ENCODE assay signal across 1 cellular context in the genomic region with DNA sequence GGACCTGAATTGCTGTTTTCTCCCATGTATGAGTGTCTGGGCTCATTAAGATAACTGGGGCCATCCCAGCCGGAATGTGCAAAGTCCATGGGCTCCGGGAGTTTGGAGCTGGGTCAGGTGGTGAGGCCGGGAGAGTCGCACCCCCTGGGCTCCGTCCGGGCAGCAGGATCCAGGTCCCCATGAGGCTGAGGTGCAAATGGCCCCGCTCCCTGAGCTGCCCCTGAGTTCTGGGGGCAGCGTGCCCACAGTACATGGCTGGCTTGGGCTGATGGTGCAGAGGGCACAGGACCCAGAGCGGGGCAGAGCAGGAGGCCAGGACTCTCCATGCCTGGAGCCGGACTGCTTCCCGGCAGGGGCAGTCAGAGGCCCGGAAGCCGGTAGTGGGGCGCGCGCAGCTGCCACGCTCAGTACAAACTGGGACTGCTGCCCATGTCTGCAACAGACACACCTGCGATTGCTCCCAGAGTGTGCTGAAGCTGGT.
TF ChIP-seq lines count a peak whose summit lies in the region.

No MANE protein-coding gene starts in this region.

TF ChIP-seq in GM23338, 12 proteins besides CTCF, POLR2A, EP300 and RAD21:
- TF ChIP-seq, protein P1, sequence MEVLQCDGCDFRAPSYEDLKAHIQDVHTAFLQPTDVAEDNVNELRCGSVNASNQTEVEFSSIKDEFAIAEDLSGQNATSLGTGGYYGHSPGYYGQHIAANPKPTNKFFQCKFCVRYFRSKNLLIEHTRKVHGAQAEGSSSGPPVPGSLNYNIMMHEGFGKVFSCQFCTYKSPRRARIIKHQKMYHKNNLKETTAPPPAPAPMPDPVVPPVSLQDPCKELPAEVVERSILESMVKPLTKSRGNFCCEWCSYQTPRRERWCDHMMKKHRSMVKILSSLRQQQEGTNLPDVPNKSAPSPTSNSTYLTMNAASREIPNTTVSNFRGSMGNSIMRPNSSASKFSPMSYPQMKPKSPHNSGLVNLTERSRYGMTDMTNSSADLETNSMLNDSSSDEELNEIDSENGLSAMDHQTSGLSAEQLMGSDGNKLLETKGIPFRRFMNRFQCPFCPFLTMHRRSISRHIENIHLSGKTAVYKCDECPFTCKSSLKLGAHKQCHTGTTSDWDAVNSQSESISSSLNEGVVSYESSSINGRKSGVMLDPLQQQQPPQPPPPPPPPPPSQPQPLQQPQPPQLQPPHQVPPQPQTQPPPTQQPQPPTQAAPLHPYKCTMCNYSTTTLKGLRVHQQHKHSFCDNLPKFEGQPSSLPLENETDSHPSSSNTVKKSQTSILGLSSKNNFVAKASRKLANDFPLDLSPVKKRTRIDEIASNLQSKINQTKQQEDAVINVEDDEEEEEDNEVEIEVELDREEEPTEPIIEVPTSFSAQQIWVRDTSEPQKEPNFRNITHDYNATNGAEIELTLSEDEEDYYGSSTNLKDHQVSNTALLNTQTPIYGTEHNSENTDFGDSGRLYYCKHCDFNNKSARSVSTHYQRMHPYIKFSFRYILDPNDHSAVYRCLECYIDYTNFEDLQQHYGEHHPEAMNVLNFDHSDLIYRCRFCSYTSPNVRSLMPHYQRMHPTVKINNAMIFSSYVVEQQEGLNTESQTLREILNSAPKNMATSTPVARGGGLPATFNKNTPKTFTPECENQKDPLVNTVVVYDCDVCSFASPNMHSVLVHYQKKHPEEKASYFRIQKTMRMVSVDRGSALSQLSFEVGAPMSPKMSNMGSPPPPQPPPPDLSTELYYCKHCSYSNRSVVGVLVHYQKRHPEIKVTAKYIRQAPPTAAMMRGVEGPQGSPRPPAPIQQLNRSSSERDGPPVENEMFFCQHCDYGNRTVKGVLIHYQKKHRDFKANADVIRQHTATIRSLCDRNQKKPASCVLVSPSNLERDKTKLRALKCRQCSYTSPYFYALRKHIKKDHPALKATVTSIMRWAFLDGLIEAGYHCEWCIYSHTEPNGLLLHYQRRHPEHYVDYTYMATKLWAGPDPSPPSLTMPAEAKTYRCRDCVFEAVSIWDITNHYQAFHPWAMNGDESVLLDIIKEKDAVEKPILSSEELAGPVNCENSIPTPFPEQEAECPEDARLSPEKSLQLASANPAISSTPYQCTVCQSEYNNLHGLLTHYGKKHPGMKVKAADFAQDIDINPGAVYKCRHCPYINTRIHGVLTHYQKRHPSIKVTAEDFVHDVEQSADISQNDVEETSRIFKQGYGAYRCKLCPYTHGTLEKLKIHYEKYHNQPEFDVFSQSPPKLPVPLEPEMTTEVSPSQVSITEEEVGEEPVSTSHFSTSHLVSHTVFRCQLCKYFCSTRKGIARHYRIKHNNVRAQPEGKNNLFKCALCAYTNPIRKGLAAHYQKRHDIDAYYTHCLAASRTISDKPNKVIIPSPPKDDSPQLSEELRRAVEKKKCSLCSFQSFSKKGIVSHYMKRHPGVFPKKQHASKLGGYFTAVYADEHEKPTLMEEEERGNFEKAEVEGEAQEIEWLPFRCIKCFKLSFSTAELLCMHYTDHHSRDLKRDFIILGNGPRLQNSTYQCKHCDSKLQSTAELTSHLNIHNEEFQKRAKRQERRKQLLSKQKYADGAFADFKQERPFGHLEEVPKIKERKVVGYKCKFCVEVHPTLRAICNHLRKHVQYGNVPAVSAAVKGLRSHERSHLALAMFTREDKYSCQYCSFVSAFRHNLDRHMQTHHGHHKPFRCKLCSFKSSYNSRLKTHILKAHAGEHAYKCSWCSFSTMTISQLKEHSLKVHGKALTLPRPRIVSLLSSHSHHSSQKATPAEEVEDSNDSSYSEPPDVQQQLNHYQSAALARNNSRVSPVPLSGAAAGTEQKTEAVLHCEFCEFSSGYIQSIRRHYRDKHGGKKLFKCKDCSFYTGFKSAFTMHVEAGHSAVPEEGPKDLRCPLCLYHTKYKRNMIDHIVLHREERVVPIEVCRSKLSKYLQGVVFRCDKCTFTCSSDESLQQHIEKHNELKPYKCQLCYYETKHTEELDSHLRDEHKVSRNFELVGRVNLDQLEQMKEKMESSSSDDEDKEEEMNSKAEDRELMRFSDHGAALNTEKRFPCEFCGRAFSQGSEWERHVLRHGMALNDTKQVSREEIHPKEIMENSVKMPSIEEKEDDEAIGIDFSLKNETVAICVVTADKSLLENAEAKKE (CRISPR knock-in tag; IDR thresholded peaks at IDR 0.05) = no peak
- TF ChIP-seq JUNB (IDR thresholded peaks at IDR 0.05; ENCODE audit: unreplicated experiment) = no peak
- no peak for TF ChIP-seq EZH2phosphoT487 (IDR thresholded peaks at IDR 0.05; ENCODE audit: unreplicated experiment)
